1 cellular context compared by ENCODE assay signal in genomic region chr17:147796-148740, GRCh38.
TF ChIP-seq lines count a peak whose summit lies in the region.

No MANE protein-coding gene starts in this region.

TF ChIP-seq in HepG2, 621 proteins besides CTCF, POLR2A, EP300 and RAD21 (continued from another document):
- TF ChIP-seq ZNF784 (CRISPR knock-in tag; IDR thresholded peaks at IDR 0.05; ENCODE audit: borderline replicate concordance) (no peak), ZNF543 (CRISPR knock-in tag; IDR thresholded peaks at IDR 0.05) (no peak)
